11 cellular contexts compared by ENCODE assay signal in genomic region chr19:10460714-10461046, GRCh38. TPM values are rescaled to one million over a fixed set of nuclear protein-coding genes. Genes with fewer than 3 reads are reported as not detected.
DNase-seq lines count a peak whose midpoint lies in the region; ATAC-seq and TF ChIP-seq lines count a peak whose summit lies in the region.
"Had no signal": no experiment of that assay in that cellular context is flagged by ENCODE, and none has a peak within 500 bp of the region (broad histone marks: within the 10 kb centered on the region; RNA-seq: fewer than 3 reads in every experiment).

No MANE protein-coding gene starts in this region.

- H3K9me2 ChIP-seq in MM.1S (replicated peaks; ENCODE audit: insufficient read depth, low read length) (no peaks in the 10 kb centered on the region), hepatocyte (replicated peaks; ENCODE audit: insufficient read depth) (no peaks in the 10 kb centered on the region)

- ATAC-seq in GM21528 (IDR thresholded peaks at IDR 0.05; ENCODE audit: low FRiP score, unreplicated experiment), result peak; percentile 2
- ATAC-seq in HG02798 (IDR thresholded peaks at IDR 0.05; ENCODE audit: poor library complexity, unreplicated experiment), result no peak
- ATAC-seq in right cardiac atrium, result no peak

- H3K36me3 ChIP-seq in MM.1S (replicated peaks; ENCODE audit: insufficient read depth, low read length) (no peaks in the 10 kb centered on the region), hepatocyte (replicated peaks; ENCODE audit: insufficient read depth, low read depth) (no peaks in the 10 kb centered on the region), smooth muscle cell (ENCODE audit: low read depth) (no peaks in the 10 kb centered on the region)

- H3K27ac ChIP-seq in MM.1S (ENCODE audit: low read length) (no peak overlapping the region), hepatocyte (no peak overlapping the region), smooth muscle cell (ENCODE audit: low read depth) (no peak overlapping the region), right cardiac atrium (ENCODE audit: low read length) (no peak overlapping the region)
- H3K27ac ChIP-seq: GM23248 had no signal

- WGBS in hepatocyte (ENCODE audit: low lambda C conversion rate, missing lambda C conversion rate), result 49% methylated on average over 8 of the region's 8 CpGs
- 42% methylated on average over 8 of the region's 8 CpGs for WGBS in smooth muscle cell (ENCODE audit: low lambda C conversion rate)
- WGBS in right cardiac atrium, result 44% methylated on average over 8 of the region's 8 CpGs

- intact Hi-C loops in right cardiac atrium (cut with DNase I), result no loop called here

- no peaks in the 10 kb centered on the region for H3K27me3 ChIP-seq in MM.1S (replicated peaks; ENCODE audit: insufficient read depth, low read length)
- H3K27me3 ChIP-seq in hepatocyte, result no peaks in the 10 kb centered on the region
- H3K27me3 ChIP-seq in smooth muscle cell (ENCODE audit: low read depth), result no peaks in the 10 kb centered on the region
- no peaks in the 10 kb centered on the region for H3K27me3 ChIP-seq in right cardiac atrium (ENCODE audit: control insufficient read depth, insufficient read depth)
- H3K27me3 ChIP-seq: BE2C had no signal

- no peak overlapping the region for H3K9ac ChIP-seq in MM.1S (ENCODE audit: low read length)
- no peak overlapping the region for H3K9ac ChIP-seq in smooth muscle cell (ENCODE audit: low read depth)
- H3K9ac ChIP-seq: GM23248 had no signal

- H3K4me2 ChIP-seq in MM.1S (ENCODE audit: low read depth, low read length) (no peak overlapping the region), hepatocyte (peak overlapping the region; percentile 57), smooth muscle cell (peak overlapping the region; percentile 54)

- H3K79me2 ChIP-seq in MM.1S (ENCODE audit: low read length) (no peaks in the 10 kb centered on the region), hepatocyte (no peaks in the 10 kb centered on the region), smooth muscle cell (ENCODE audit: low read depth) (no peaks in the 10 kb centered on the region)

- no peak for TF ChIP-seq CTCF in MM.1S (IDR thresholded peaks at IDR 0.05; ENCODE audit: low read length)
- TF ChIP-seq CTCF in hepatocyte (IDR thresholded peaks at IDR 0.05; ENCODE audit: poor library complexity), result no peak
- no peak for TF ChIP-seq CTCF in smooth muscle cell (IDR thresholded peaks at IDR 0.05; ENCODE audit: borderline replicate concordance, insufficient read depth, poor library complexity, severe bottlenecking)

- H3F3A ChIP-seq in MM.1S (ENCODE audit: insufficient read depth, low read length) (peaks cover 3% of the 10 kb centered on the region; the same call in 1 of the 2 replicates), smooth muscle cell (ENCODE audit: low read depth) (no peaks in the 10 kb centered on the region)

- H3K9me3 ChIP-seq in MM.1S (replicated peaks; ENCODE audit: insufficient read depth, low read length) (no peaks in the 10 kb centered on the region), hepatocyte (ENCODE audit: low read depth) (no peaks in the 10 kb centered on the region), smooth muscle cell (replicated peaks; ENCODE audit: low read depth) (no peaks in the 10 kb centered on the region), right cardiac atrium (ENCODE audit: control insufficient read depth, low read length) (no peaks in the 10 kb centered on the region)
- H3K9me3 ChIP-seq: BE2C had no signal

- DNase-seq in MM.1S, result no peak
- no peak for DNase-seq in hepatocyte (ENCODE audit: low spot score)
- DNase-seq in smooth muscle cell (lab: John Stamatoyannopoulos, UW; ENCODE audit: unreplicated experiment), result no peak
- no peak for DNase-seq in right cardiac atrium
- DNase-seq in cerebellum (ENCODE audit: low spot score), result no peak
- DNase-seq: DMS 273 treated with DMSO at 0.1 percent for 48 hours had no signal

- H4K20me1 ChIP-seq in MM.1S (ENCODE audit: insufficient read depth, low read length) (no peaks in the 10 kb centered on the region), hepatocyte (ENCODE audit: insufficient read depth, poor library complexity, severe bottlenecking) (no peaks in the 10 kb centered on the region), smooth muscle cell (ENCODE audit: low read depth) (no peaks in the 10 kb centered on the region)

- H2AFZ ChIP-seq in MM.1S (ENCODE audit: low read length) (peak overlapping the region; percentile 74), hepatocyte (no peak overlapping the region), smooth muscle cell (ENCODE audit: low read depth) (no peak overlapping the region)
- H2AFZ ChIP-seq: GM23248 had no signal

- no peak overlapping the region for H3K4me3 ChIP-seq in MM.1S (ENCODE audit: low read length)
- H3K4me3 ChIP-seq in hepatocyte, result no peak overlapping the region
- no peak overlapping the region for H3K4me3 ChIP-seq in smooth muscle cell
- H3K4me3 ChIP-seq in right cardiac atrium (ENCODE audit: low read length), result no peak overlapping the region

- 0 out of 2 replicates have a peak, but pooled peaks cover 3% of the 10 kb centered on the region for H3K4me1 ChIP-seq in MM.1S (ENCODE audit: low read length)
- peaks cover 5% of the 10 kb centered on the region for H3K4me1 ChIP-seq in hepatocyte (ENCODE audit: insufficient read depth)
- H3K4me1 ChIP-seq in smooth muscle cell (ENCODE audit: low read depth), result no peaks in the 10 kb centered on the region
- H3K4me1 ChIP-seq in right cardiac atrium (ENCODE audit: control insufficient read depth, insufficient read depth, low read length), result peaks cover 4% of the 10 kb centered on the region

RNA-seq across cellular contexts. Expression of gene PDE4A, which starts 40.3 kb away (rescaled TPM):
- 1.3 and 2.8 TPM in 2 replicates for total RNA-seq in hepatocyte
- 4.3 and 5.8 TPM in 2 replicates for polyA plus RNA-seq in hepatocyte
- 2.7 and 3.3 TPM in 2 replicates for total RNA-seq in smooth muscle cell
- 12.3 and 16.4 TPM in 2 replicates for polyA plus RNA-seq in smooth muscle cell
- total RNA-seq in right cardiac atrium, result 10 to 100 TPM in 3 of 4 donors, 1 to 10 TPM in 1; 8.4 to 14.2 (median 11.0) TPM
- polyA plus RNA-seq in right cardiac atrium, result 5.5 TPM
- 3.3 TPM for total RNA-seq in cerebellum

RNA-seq across cellular contexts. Expression of gene KEAP1, which starts 42.5 kb away (rescaled TPM):
- total RNA-seq in hepatocyte, result 47.2 and 48.2 TPM in 2 replicates
- 44.7 and 66.8 TPM in 2 replicates for polyA plus RNA-seq in hepatocyte
- 24.9 and 39.3 TPM in 2 replicates for total RNA-seq in smooth muscle cell
- 53.1 and 60.4 TPM in 2 replicates for polyA plus RNA-seq in smooth muscle cell
- total RNA-seq in right cardiac atrium, result 10 to 100 TPM; 48.0 to 74.6 (median 62.8) TPM
- polyA plus RNA-seq in right cardiac atrium, result 51.9 TPM
- total RNA-seq in cerebellum, result 26.9 TPM

RNA-seq across cellular contexts. Expression of gene S1PR5, which starts 56.6 kb away (rescaled TPM):
- total RNA-seq in hepatocyte (0.17 and 0.56 TPM in 2 replicates), smooth muscle cell (5.3 and 6.3 TPM in 2 replicates), right cardiac atrium (under 1 TPM in 3 of 4 donors, not detected in 1; 0.15 to 0.31 (median 0.19) TPM), cerebellum (0.18 TPM)
- polyA plus RNA-seq in hepatocyte (0.38 and 0.75 TPM in 2 replicates), smooth muscle cell (6.8 and 9.0 TPM in 2 replicates), right cardiac atrium (0.16 TPM)
- total RNA-seq: T-helper 2 cell treated with Interferon-gamma antibody and Interleukin-4, amounts not matched to agents 100 ng/mL and 5 ng/mL, for 36 hours had no signal

RNA-seq across cellular contexts. Expression of gene CDC37, which starts 57.3 kb away (rescaled TPM):
- 124 and 144 TPM in 2 replicates for total RNA-seq in hepatocyte
- polyA plus RNA-seq in hepatocyte, result 196 and 224 TPM in 2 replicates
- 98.4 and 103 TPM in 2 replicates for total RNA-seq in smooth muscle cell
- polyA plus RNA-seq in smooth muscle cell, result 186 and 198 TPM in 2 replicates
- 100 to 1,000 TPM; 131 to 133 (median 132) TPM for total RNA-seq in right cardiac atrium
- 228 TPM for polyA plus RNA-seq in right cardiac atrium
- total RNA-seq in cerebellum, result 41.6 TPM
